In the genomic region with DNA sequence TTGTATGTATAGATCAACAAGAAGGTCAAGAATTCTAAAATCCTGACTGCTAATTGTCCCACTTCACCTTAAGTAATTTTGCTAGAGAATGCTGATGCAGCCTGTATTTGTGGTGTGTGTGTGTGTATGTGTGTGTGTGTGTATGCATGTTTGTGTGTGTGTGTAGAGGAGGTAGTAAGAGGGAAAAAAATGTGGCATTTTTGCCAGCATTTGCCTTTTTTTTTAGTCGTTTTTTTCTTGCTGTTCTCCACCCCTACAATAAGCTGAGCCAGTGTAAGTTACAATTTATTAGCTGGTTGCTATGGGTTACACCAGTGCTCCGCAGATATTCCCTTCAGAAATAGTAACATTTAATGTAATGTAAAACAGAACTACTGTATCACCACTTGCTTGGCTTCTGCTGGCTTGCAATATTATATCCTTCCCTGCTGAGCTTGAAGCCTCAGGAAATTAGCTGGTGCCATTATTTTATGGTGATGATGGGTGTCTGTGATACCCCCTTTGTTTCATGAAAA, we compare ENCODE assay signal across 1 cellular context.
TF ChIP-seq lines count a peak whose summit lies in the region.

No MANE protein-coding gene starts in this region.

TF ChIP-seq in GM23338, 12 proteins besides CTCF, POLR2A, EP300 and RAD21:
- TF ChIP-seq STAT1 (IDR thresholded peaks at IDR 0.05; ENCODE audit: unreplicated experiment) = no peak
- TF ChIP-seq ZNF114 (CRISPR knock-in tag; IDR thresholded peaks at IDR 0.05) = no peak
- TF ChIP-seq ZNF462 (CRISPR knock-in tag; IDR thresholded peaks at IDR 0.05) = no peak
- no peak for TF ChIP-seq EZH2phosphoT487 (IDR thresholded peaks at IDR 0.05; ENCODE audit: unreplicated experiment)
- TF ChIP-seq JUNB (IDR thresholded peaks at IDR 0.05; ENCODE audit: unreplicated experiment) = no peak
- no peak for TF ChIP-seq NANOG (IDR thresholded peaks at IDR 0.05; ENCODE audit: borderline replicate concordance)
